ENCODE assay signal across 17 cellular contexts in genomic region chr13:30413842-30414241, GRCh38. TPM values are rescaled to one million over a fixed set of nuclear protein-coding genes. Genes with fewer than 3 reads are reported as not detected.
"Had no signal": no experiment of that assay in that cellular context is flagged by ENCODE, and none has a peak within 500 bp of the region (broad histone marks: within the 10 kb centered on the region; RNA-seq: fewer than 3 reads in every experiment).

No MANE protein-coding gene starts in this region.

- H3K4me3 ChIP-seq: hepatocyte, pancreas, thoracic aorta had no signal

- H3K27ac ChIP-seq: hepatocyte, pancreas, thoracic aorta had no signal

- H2AFZ ChIP-seq: hepatocyte had no signal

- H3K4me2 ChIP-seq: hepatocyte had no signal

- DNase-seq: activated CD4-positive, alpha-beta memory T cell treated with anti-CD3 and anti-CD28 coated beads for 36 hours; activated CD4-positive, alpha-beta T cell treated with anti-CD3 and anti-CD28 coated beads for 1 hour; activated gamma-delta T cell; activated T-cell treated with anti-CD3 and anti-CD28 coated beads, Interleukin-2, amount 50 U/mL, for 4 hours; amygdala; dermis blood vessel endothelial cell; mesendoderm; nephron progenitor cell; pancreas; stimulated activated CD4-positive, alpha-beta T cell treated with anti-CD3 and anti-CD28 coated beads, Interleukin-4, amount 100 ng/mL, for 1 hour; stimulated activated CD8-positive, alpha-beta memory T cell treated with anti-CD3 and anti-CD28 coated beads, Interleukin-4, amount 100 ng/mL, for 48 hours; stimulated activated naive CD8-positive, alpha-beta T cell treated with anti-CD3 and anti-CD28 coated beads, Interleukin-15, amount 100 ng/mL, for 72 hours had no signal

- ATAC-seq: activated T-cell treated with anti-CD3 and anti-CD28 coated beads, Interleukin-2, amount 50 U/mL, for 4 hours; pancreas; stimulated activated naive CD8-positive, alpha-beta T cell treated with anti-CD3 and anti-CD28 coated beads, Interleukin-15, amount 100 ng/mL, for 72 hours had no signal

- H3K79me2 ChIP-seq: hepatocyte had no signal

- H3K9me3 ChIP-seq: pancreas, thoracic aorta had no signal

- H3K27me3 ChIP-seq: hepatocyte, pancreas had no signal

- H3K36me3 ChIP-seq: pancreas, thoracic aorta had no signal

RNA-seq across cellular contexts. Expression of gene UBE2L5, which starts 8.5 kb away (rescaled TPM):
- total RNA-seq: activated CD4-positive, alpha-beta memory T cell treated with anti-CD3 and anti-CD28 coated beads for 36 hours; activated T-cell treated with anti-CD3 and anti-CD28 coated beads, Interleukin-2, amount 50 U/mL, for 4 hours; dermis blood vessel endothelial cell; epithelial cell of proximal tubule; hepatocyte; kidney epithelial cell; liver; pancreas had no signal
